12 cellular contexts compared by ENCODE assay signal in the genomic region with DNA sequence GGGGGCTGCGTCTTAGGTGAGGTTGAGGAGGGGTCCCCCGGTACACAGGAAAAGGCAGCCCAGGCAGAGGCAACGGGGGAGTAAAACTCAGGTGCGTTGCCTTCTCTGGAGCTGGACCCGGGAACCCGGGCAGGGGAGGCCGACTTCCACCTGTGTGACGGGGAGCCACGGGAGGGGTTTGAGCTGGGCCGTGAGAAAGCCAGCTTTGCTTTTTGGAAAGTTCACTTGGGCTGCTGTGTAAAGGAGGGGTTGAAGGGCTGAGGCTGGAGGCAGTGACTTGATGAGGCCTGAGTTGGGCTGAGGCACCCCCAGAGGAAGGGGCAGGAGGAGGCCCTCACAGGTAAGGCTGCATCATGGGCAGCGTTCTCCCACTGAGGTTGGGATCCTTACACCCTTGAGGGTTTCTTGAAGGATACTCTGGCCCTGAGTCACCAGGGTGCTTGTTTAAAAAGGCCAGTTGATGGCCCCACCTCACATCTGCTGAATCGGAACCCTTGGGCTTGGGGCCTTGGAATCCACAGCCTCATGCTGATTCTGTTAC. TPM values are rescaled to one million over a fixed set of nuclear protein-coding genes. Genes with fewer than 3 reads are reported as not detected.
A peak's percentile ranks its signal among the peaks of the same experiment; 100 is the strongest.
DNase-seq lines count a peak whose midpoint lies in the region; ATAC-seq and TF ChIP-seq lines count a peak whose summit lies in the region.
"Had no signal": no experiment of that assay in that cellular context is flagged by ENCODE, and none has a peak within 500 bp of the region (broad histone marks: within the 10 kb centered on the region; RNA-seq: fewer than 3 reads in every experiment).

No MANE protein-coding gene starts in this region.

- peaks cover 15 to 29% of the 10 kb centered on the region in 2 donors for H3K27me3 Mint-ChIP-seq in CD8-positive, alpha-beta memory T cell

- no peaks in the 10 kb centered on the region for H3K4me1 Mint-ChIP-seq in CD8-positive, alpha-beta memory T cell
- H3K4me1 Mint-ChIP-seq: activated CD4-positive, alpha-beta T cell treated with anti-CD3 and anti-CD28 coated beads, Interleukin-2, amount 10 ng/mL, durations not matched to agents 24 days and 14 days had no signal

- CTCF ChIA-PET in CD8-positive, alpha-beta memory T cell (lab: Charles Lee): no interaction called here

- peaks cover 0 to 2% (median 0%) of the 10 kb centered on the region in 3 donors for H3K36me3 Mint-ChIP-seq in CD8-positive, alpha-beta memory T cell
- H3K36me3 Mint-ChIP-seq: activated naive CD8-positive, alpha-beta T cell had no signal

- in situ Hi-C loops in gastrocnemius medialis (cut with MboI; ENCODE audit: low sequenced_read_pairs in 4 of 4): no loop called here

- intact Hi-C loops in gastrocnemius medialis (cut with DNase I; ENCODE audit: low total_unique reads): loop anchor here (5.0 kb wide), 1 partner anchor 43 kb away; no protein-coding TSS in a partner anchor

- peak overlapping the region in 3 of 7 donors; percentile 47 to 63 (median 63) for H3K4me3 Mint-ChIP-seq in CD8-positive, alpha-beta memory T cell
- H3K4me3 Mint-ChIP-seq: activated CD4-positive, alpha-beta T cell treated with anti-CD3 and anti-CD28 coated beads, Interleukin-2, amount 10 ng/mL, durations not matched to agents 24 days and 14 days; activated naive CD8-positive, alpha-beta T cell; memory B cell had no signal

- H3K27ac Mint-ChIP-seq in CD8-positive, alpha-beta memory T cell: no peak overlapping the region
- H3K27ac Mint-ChIP-seq: activated CD4-positive, alpha-beta T cell treated with anti-CD3 and anti-CD28 coated beads, Interleukin-2, amount 10 ng/mL, durations not matched to agents 24 days and 14 days; activated naive CD8-positive, alpha-beta T cell; memory B cell had no signal

- H3K27me3 ChIP-seq in adipocyte (replicated peaks; ENCODE audit: control insufficient read depth, insufficient read depth, low read length): no peaks in the 10 kb centered on the region
- H3K27me3 ChIP-seq in skeletal muscle tissue (ENCODE audit: control insufficient read depth in 3 of 3, insufficient read depth in 3 of 3, low read length in 3 of 3): no peaks in the 10 kb centered on the region
- H3K27me3 ChIP-seq in gastrocnemius medialis: no peaks in the 10 kb centered on the region
- H3K27me3 ChIP-seq in CD8-positive, alpha-beta memory T cell (ENCODE audit: insufficient read depth, low read length, poor library complexity, severe bottlenecking): no peaks in the 10 kb centered on the region

- ATAC-seq in HG03378 (IDR thresholded peaks at IDR 0.05; ENCODE audit: unreplicated experiment) (no peak), gastrocnemius medialis (no peak)

- H3K9me3 ChIP-seq in adipocyte (ENCODE audit: control insufficient read depth, low read length) (no peaks in the 10 kb centered on the region), iPS-18c (ENCODE audit: control insufficient read depth, insufficient read depth, low read length) (no peaks in the 10 kb centered on the region), skeletal muscle tissue (ENCODE audit: control insufficient read depth in 3 of 3, low read length in 3 of 3) (no peaks in the 10 kb centered on the region), gastrocnemius medialis (no peaks in the 10 kb centered on the region)
- no peaks in the 10 kb centered on the region for H3K9me3 ChIP-seq in CD8-positive, alpha-beta memory T cell (ENCODE audit: low read length)

- POLR2A ChIA-PET in CD8-positive, alpha-beta memory T cell (lab: Charles Lee): no interaction called here

- H3K27ac ChIP-seq in skeletal muscle tissue (ENCODE audit: low read depth, low read length): peak overlapping the region; percentile 64
- no peak overlapping the region for H3K27ac ChIP-seq in gastrocnemius medialis
- H3K27ac ChIP-seq in CD8-positive, alpha-beta memory T cell (ENCODE audit: low read depth, low read length): no peak overlapping the region

- H3K4me3 ChIP-seq in adipocyte (ENCODE audit: low read length): peak overlapping the region; percentile 66
- peak overlapping the region; percentile 57; the same call in 1 of the 2 replicates for H3K4me3 ChIP-seq in iPS-18c (ENCODE audit: insufficient read depth, low read depth, low read length)
- H3K4me3 ChIP-seq in skeletal muscle tissue (ENCODE audit: low read length in 3 of 3): peak overlapping the region in 2 of 3 donors; percentile 58 to 66
- peak overlapping the region in 2 of 4 donors; percentile 48 to 62 for H3K4me3 ChIP-seq in gastrocnemius medialis
- no peak overlapping the region for H3K4me3 ChIP-seq in CD8-positive, alpha-beta memory T cell (ENCODE audit: low read length)

- DNase-seq in ELR (ENCODE audit: low read depth) (peak; percentile 55), adipocyte (ENCODE audit: low read depth) (peak; percentile 17), NCI-H2171 (lab: John Stamatoyannopoulos, UW) (no peak), gastrocnemius medialis (no peak)
- DNase-seq in CD8-positive, alpha-beta memory T cell: no peak
- DNase-seq: activated CD4-positive, alpha-beta T cell treated with anti-CD3 and anti-CD28 coated beads, Interleukin-2, amount 10 ng/mL, durations not matched to agents 24 days and 14 days; NCI-H226 had no signal

- H3K9me3 Mint-ChIP-seq in CD8-positive, alpha-beta memory T cell: no peaks in the 10 kb centered on the region
- H3K9me3 Mint-ChIP-seq: activated CD4-positive, alpha-beta T cell treated with anti-CD3 and anti-CD28 coated beads, Interleukin-2, amount 10 ng/mL, durations not matched to agents 24 days and 14 days had no signal

- H3K9ac ChIP-seq in adipocyte (ENCODE audit: low read length) (peak overlapping the region; percentile 44), skeletal muscle tissue (ENCODE audit: low read depth in 1 of 3, low read length in 3 of 3) (peak overlapping the region in 2 of 3 donors; percentile 70 to 77)

- no peak for TF ChIP-seq POLR2A in gastrocnemius medialis (IDR thresholded peaks at IDR 0.05)

- peaks cover 23% of the 10 kb centered on the region for H3K4me1 ChIP-seq in adipocyte (ENCODE audit: control insufficient read depth, insufficient read depth, low read length)
- peaks cover 16 to 34% (median 22%) of the 10 kb centered on the region in 3 donors for H3K4me1 ChIP-seq in skeletal muscle tissue (ENCODE audit: control insufficient read depth in 3 of 3, insufficient read depth in 3 of 3, low read length in 3 of 3)
- H3K4me1 ChIP-seq in gastrocnemius medialis: peaks cover 11 to 13% of the 10 kb centered on the region in 2 donors
- no peaks in the 10 kb centered on the region for H3K4me1 ChIP-seq in CD8-positive, alpha-beta memory T cell (ENCODE audit: insufficient read depth, low read length)

- TF ChIP-seq CTCF in gastrocnemius medialis (IDR thresholded peaks at IDR 0.05 in 4 of 5, conservative IDR thresholded peaks at IDR 0.05 in 1 of 5): no peak

- H3K36me3 ChIP-seq in adipocyte (ENCODE audit: control insufficient read depth, insufficient read depth, low read length, severe bottlenecking) (no peaks in the 10 kb centered on the region), skeletal muscle tissue (ENCODE audit: control insufficient read depth in 3 of 3, insufficient read depth in 3 of 3, low read length in 3 of 3) (no peaks in the 10 kb centered on the region), gastrocnemius medialis (no peaks in the 10 kb centered on the region)
- no peaks in the 10 kb centered on the region for H3K36me3 ChIP-seq in CD8-positive, alpha-beta memory T cell (ENCODE audit: insufficient read depth, low read length)

RNA-seq across cellular contexts. Expression of gene CHRDL2, which starts 47.2 kb away (rescaled TPM):
- total RNA-seq in skeletal muscle tissue (0.52 TPM), gastrocnemius medialis (under 1 TPM in 1 of 4 donors, not detected in 3; 0.20 TPM)
- not detected for total RNA-seq in CD8-positive, alpha-beta memory T cell
- not detected for polyA plus RNA-seq in CD8-positive, alpha-beta memory T cell
- total RNA-seq: activated CD4-positive, alpha-beta T cell treated with anti-CD3 and anti-CD28 coated beads, Interleukin-2, amount 10 ng/mL, durations not matched to agents 24 days and 14 days had no signal

Comparison
In these comparisons a context has a peak if more than half of its experiments do, and no peak if none do; other contexts are left out.
1. DNase-seq: peak in ELR (single experiment) and adipocyte (single experiment); none in NCI-H2171 (single experiment), gastrocnemius medialis (0 of 2) and CD8-positive, alpha-beta memory T cell (0 of 5).